Comparison of ENCODE assay signal across 34 cellular contexts in the genomic region with DNA sequence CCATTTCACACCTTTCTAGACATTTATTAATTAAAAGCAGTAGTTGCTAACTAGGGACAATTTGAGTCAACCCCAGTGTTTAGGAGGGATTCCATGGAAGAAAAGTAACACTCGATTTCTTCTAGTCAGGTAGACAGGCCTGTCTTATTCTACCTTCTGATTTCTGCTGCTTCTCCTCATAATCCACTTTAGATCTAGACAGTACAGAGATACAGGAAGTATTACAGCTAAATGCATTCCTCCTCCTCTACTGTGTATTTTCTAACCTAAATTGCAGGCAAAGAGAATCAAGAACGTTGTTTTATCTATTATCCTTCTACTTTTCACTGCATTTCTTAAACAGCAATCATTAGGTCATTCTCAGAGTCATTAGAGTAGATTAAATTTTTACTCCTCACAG. TPM values are rescaled to one million over a fixed set of nuclear protein-coding genes. Genes with fewer than 3 reads are reported as not detected.
"Had no signal": no experiment of that assay in that cellular context is flagged by ENCODE, and none has a peak within 500 bp of the region (broad histone marks: within the 10 kb centered on the region; RNA-seq: fewer than 3 reads in every experiment).

No MANE protein-coding gene starts in this region.

- H3K4me3 ChIP-seq: adrenal gland, breast epithelium, cardiac muscle cell, colonic mucosa, esophagus squamous epithelium, gastroesophageal sphincter, heart right ventricle had no signal

- DNase-seq: activated B cell treated with CpG ODN at 0.5 μM for 24 hours; activated CD4-positive, alpha-beta T cell treated with anti-CD3 and anti-CD28 coated beads for 48 hours; activated CD4-positive, alpha-beta T cell treated with anti-CD3 and anti-CD28 coated beads, Interleukin-2, amount 50 U/mL, for 1 hour; activated CD4-positive, alpha-beta T cell treated with anti-CD3 and anti-CD28 coated beads, Interleukin-2, amount 50 U/mL, for 48 hours; activated CD8-positive, alpha-beta memory T cell treated with anti-CD3 and anti-CD28 coated beads for 24 hours; activated CD8-positive, alpha-beta T cell treated with anti-CD3 and anti-CD28 coated beads for 36 hours; activated effector memory CD4-positive, alpha-beta T cell treated with Interleukin-2 at 50 U/mL for 16 hours; activated gamma-delta T cell treated with Interleukin-2 at 50 U/mL for 16 hours; activated naive CD4-positive, alpha-beta T cell treated with Interleukin-2 at 50 U/mL for 16 hours; activated naive CD8-positive, alpha-beta T cell treated with anti-CD3 and anti-CD28 coated beads for 36 hours; activated naive CD8-positive, alpha-beta T cell treated with anti-CD3 and anti-CD28 coated beads, Interleukin-2, amount 50 U/mL, for 24 hours; activated T-cell treated with anti-CD3 and anti-CD28 coated beads, Interleukin-2, amount 50 U/mL, for 4 hours; adrenal gland; amygdala; aorta; central memory CD4-positive, alpha-beta T cell; cerebellar nuclear complex; colonic mucosa; effector CD8-positive, alpha-beta T cell; esophagus squamous epithelium; foreskin melanocyte; heart right ventricle; T-helper 1 cell; T-helper 17 cell; T1000; WERI-Rb-1 had no signal

- H3K27me3 ChIP-seq: adrenal gland, breast epithelium, cardiac muscle cell, colonic mucosa, esophagus squamous epithelium, gastroesophageal sphincter, heart right ventricle had no signal

- ATAC-seq: activated CD4-positive, CD25-positive, alpha-beta regulatory T cell treated with anti-CD3 and anti-CD28 coated beads, Interleukin-2, amount 50 U/mL, for 24 hours; activated CD8-positive, alpha-beta T cell treated with anti-CD3 and anti-CD28 coated beads for 36 hours; activated naive CD8-positive, alpha-beta T cell treated with anti-CD3 and anti-CD28 coated beads, Interleukin-2, amount 50 U/mL, for 24 hours; activated T-cell treated with anti-CD3 and anti-CD28 coated beads, Interleukin-2, amount 50 U/mL, for 4 hours; activated T-helper 17 cell treated with anti-CD3 and anti-CD28 coated beads, Interleukin-2, amount 50 U/mL, for 72 hours; gastroesophageal sphincter; heart right ventricle; T-helper 17 cell had no signal

- H3K4me1 ChIP-seq: adrenal gland, breast epithelium, colonic mucosa, gastroesophageal sphincter, heart right ventricle had no signal

- H3K9me3 ChIP-seq: adrenal gland, colonic mucosa, esophagus squamous epithelium, gastroesophageal sphincter had no signal

- FAIRE-seq: endometrium, endothelial cell of umbilical vein had no signal

- H3K36me3 ChIP-seq: adrenal gland, breast epithelium, cardiac muscle cell, colonic mucosa, esophagus squamous epithelium, gastroesophageal sphincter, heart right ventricle, WERI-Rb-1 had no signal

- H3K27ac ChIP-seq: adrenal gland, breast epithelium, cardiac muscle cell, colonic mucosa, epithelial cell of prostate, esophagus squamous epithelium, gastroesophageal sphincter, heart right ventricle, WERI-Rb-1 had no signal

RNA-seq across cellular contexts. Expression of gene LPAR4, which starts 52.6 kb away (rescaled TPM):
- total RNA-seq: activated CD8-positive, alpha-beta T cell treated with anti-CD3 and anti-CD28 coated beads for 36 hours; activated naive CD8-positive, alpha-beta T cell treated with anti-CD3 and anti-CD28 coated beads for 36 hours; activated T-cell treated with anti-CD3 and anti-CD28 coated beads, Interleukin-2, amount 50 U/mL, for 4 hours; activated T-helper 17 cell treated with anti-CD3 and anti-CD28 coated beads, Interleukin-2, amount 50 U/mL, for 72 hours had no signal
